20 cellular contexts compared by ENCODE assay signal in the genomic region with DNA sequence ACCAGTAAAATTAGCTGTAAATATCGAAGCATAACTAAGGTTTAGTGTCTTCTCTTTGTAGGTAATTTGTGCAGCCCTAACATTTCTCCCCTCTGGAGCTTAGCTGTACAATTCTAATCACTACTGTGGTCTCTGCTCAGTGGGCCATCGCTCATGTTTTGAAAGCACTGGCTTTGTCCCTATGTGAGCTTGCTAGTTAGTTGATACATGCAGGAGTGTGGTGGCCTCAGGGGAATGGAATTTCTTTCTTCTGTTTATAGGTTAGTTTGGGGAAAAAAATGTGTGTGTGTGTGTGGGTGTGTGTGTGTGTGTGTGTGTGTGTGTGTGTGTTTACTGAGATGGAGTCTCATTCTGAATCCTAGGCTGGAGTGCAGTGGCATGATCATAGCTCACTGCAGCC.
"Had no signal": no experiment of that assay in that cellular context is flagged by ENCODE, and none has a peak within 500 bp of the region (broad histone marks: within the 10 kb centered on the region; RNA-seq: fewer than 3 reads in every experiment).

No MANE protein-coding gene starts in this region.

- DNase-seq: activated CD4-positive, alpha-beta T cell treated with anti-CD3 and anti-CD28 coated beads, Interleukin-2, amount 10 ng/mL, durations not matched to agents 24 days and 14 days; activated CD8-positive, alpha-beta memory T cell treated with anti-CD3 and anti-CD28 coated beads, Interleukin-2, amount 10 ng/mL, durations not matched to agents 7 days and 5 days; activated CD8-positive, alpha-beta T cell treated with anti-CD3 and anti-CD28 coated beads for 36 hours; activated effector memory CD4-positive, alpha-beta T cell treated with anti-CD3 and anti-CD28 coated beads, Interleukin-2, amount 50 U/mL, for 16 hours; activated naive CD4-positive, alpha-beta T cell treated with anti-CD3 and anti-CD28 coated beads, Interleukin-2, amount 10 ng/mL, durations not matched to agents 7 days and 5 days; activated T-cell treated with anti-CD3 and anti-CD28 coated beads for 4 hours; amygdala; effector CD4-positive, alpha-beta T cell; foreskin keratinocyte; immature natural killer cell; pancreas; right lobe of liver; stimulated activated CD4-positive, alpha-beta T cell treated with anti-CD3 and anti-CD28 coated beads, Interleukin-1b, Interleukin-23, amount 100 ng/mL, for 48 hours; T-helper 17 cell had no signal

- H3K4me1 Mint-ChIP-seq: activated CD4-positive, alpha-beta T cell treated with anti-CD3 and anti-CD28 coated beads, Interleukin-2, amount 10 ng/mL, durations not matched to agents 24 days and 14 days; activated CD8-positive, alpha-beta memory T cell treated with anti-CD3 and anti-CD28 coated beads, Interleukin-2, amount 10 ng/mL, durations not matched to agents 7 days and 5 days; activated naive CD4-positive, alpha-beta T cell treated with anti-CD3 and anti-CD28 coated beads, Interleukin-2, amount 10 ng/mL, durations not matched to agents 7 days and 5 days; immature natural killer cell; T-helper 17 cell had no signal

- H3K27ac Mint-ChIP-seq: activated CD4-positive, alpha-beta T cell treated with anti-CD3 and anti-CD28 coated beads, Interleukin-2, amount 10 ng/mL, durations not matched to agents 24 days and 14 days; activated CD8-positive, alpha-beta memory T cell treated with anti-CD3 and anti-CD28 coated beads, Interleukin-2, amount 10 ng/mL, durations not matched to agents 7 days and 5 days; activated CD8-positive, alpha-beta T cell treated with anti-CD3 and anti-CD28 coated beads for 36 hours; activated naive CD4-positive, alpha-beta T cell treated with anti-CD3 and anti-CD28 coated beads, Interleukin-2, amount 10 ng/mL, durations not matched to agents 7 days and 5 days; dendritic cell treated with granulocyte-macrophage colony-stimulating factor and Interleukin-4, amounts not matched to agents 40 ng/mL and 50 ng/mL, for 4 days; immature natural killer cell; natural killer cell treated with Interleukin-12 subunit alpha and Interleukin-12 subunit beta and Interleukin-15 and Interleukin-18, amount 100 ng/mL, for 72 hours; stimulated activated naive CD8-positive, alpha-beta T cell treated with anti-CD3 and anti-CD28 coated beads, Interleukin-15, Interleukin-2, amounts not matched to agents 100 ng/mL and 50 ng/mL, for 24 hours; T-helper 17 cell had no signal

- H3K4me3 Mint-ChIP-seq: activated CD4-positive, alpha-beta T cell treated with anti-CD3 and anti-CD28 coated beads, Interleukin-2, amount 10 ng/mL, durations not matched to agents 24 days and 14 days; activated CD8-positive, alpha-beta memory T cell treated with anti-CD3 and anti-CD28 coated beads, Interleukin-2, amount 10 ng/mL, durations not matched to agents 7 days and 5 days; activated CD8-positive, alpha-beta T cell treated with anti-CD3 and anti-CD28 coated beads for 36 hours; activated naive CD4-positive, alpha-beta T cell treated with anti-CD3 and anti-CD28 coated beads, Interleukin-2, amount 10 ng/mL, durations not matched to agents 7 days and 5 days; dendritic cell treated with granulocyte-macrophage colony-stimulating factor and Interleukin-4, amounts not matched to agents 40 ng/mL and 50 ng/mL, for 4 days; immature natural killer cell; natural killer cell treated with Interleukin-12 subunit alpha and Interleukin-12 subunit beta and Interleukin-15 and Interleukin-18, amount 100 ng/mL, for 72 hours; stimulated activated naive CD8-positive, alpha-beta T cell treated with anti-CD3 and anti-CD28 coated beads, Interleukin-15, Interleukin-2, amounts not matched to agents 100 ng/mL and 50 ng/mL, for 24 hours; T-helper 17 cell had no signal

- H3K27ac ChIP-seq: cardiac muscle cell, foreskin keratinocyte, pancreas, right lobe of liver, skin epidermis, tibial nerve had no signal

- H3K36me3 Mint-ChIP-seq: activated CD8-positive, alpha-beta memory T cell treated with anti-CD3 and anti-CD28 coated beads, Interleukin-2, amount 10 ng/mL, durations not matched to agents 7 days and 5 days; activated naive CD4-positive, alpha-beta T cell treated with anti-CD3 and anti-CD28 coated beads, Interleukin-2, amount 10 ng/mL, durations not matched to agents 7 days and 5 days; immature natural killer cell; natural killer cell treated with Interleukin-12 subunit alpha and Interleukin-12 subunit beta and Interleukin-15 and Interleukin-18, amount 100 ng/mL, for 72 hours had no signal

- H3K27me3 Mint-ChIP-seq: activated CD4-positive, alpha-beta T cell treated with anti-CD3 and anti-CD28 coated beads, Interleukin-2, amount 10 ng/mL, durations not matched to agents 24 days and 14 days; activated CD8-positive, alpha-beta memory T cell treated with anti-CD3 and anti-CD28 coated beads, Interleukin-2, amount 10 ng/mL, durations not matched to agents 7 days and 5 days; activated CD8-positive, alpha-beta T cell treated with anti-CD3 and anti-CD28 coated beads for 36 hours; activated naive CD4-positive, alpha-beta T cell treated with anti-CD3 and anti-CD28 coated beads, Interleukin-2, amount 10 ng/mL, durations not matched to agents 7 days and 5 days; dendritic cell treated with granulocyte-macrophage colony-stimulating factor and Interleukin-4, amounts not matched to agents 40 ng/mL and 50 ng/mL, for 4 days; natural killer cell treated with Interleukin-12 subunit alpha and Interleukin-12 subunit beta and Interleukin-15 and Interleukin-18, amount 100 ng/mL, for 72 hours; stimulated activated naive CD8-positive, alpha-beta T cell treated with anti-CD3 and anti-CD28 coated beads, Interleukin-15, Interleukin-2, amounts not matched to agents 100 ng/mL and 50 ng/mL, for 24 hours; T-helper 17 cell had no signal

- ATAC-seq: activated CD8-positive, alpha-beta memory T cell treated with anti-CD3 and anti-CD28 coated beads, Interleukin-2, amount 10 ng/mL, durations not matched to agents 7 days and 5 days; activated CD8-positive, alpha-beta T cell treated with anti-CD3 and anti-CD28 coated beads for 36 hours; foreskin keratinocyte; natural killer cell treated with Interleukin-12 subunit alpha and Interleukin-12 subunit beta and Interleukin-15 and Interleukin-18, amount 100 ng/mL, for 72 hours; pancreas; right lobe of liver; T-helper 17 cell had no signal
